In the genomic region with DNA sequence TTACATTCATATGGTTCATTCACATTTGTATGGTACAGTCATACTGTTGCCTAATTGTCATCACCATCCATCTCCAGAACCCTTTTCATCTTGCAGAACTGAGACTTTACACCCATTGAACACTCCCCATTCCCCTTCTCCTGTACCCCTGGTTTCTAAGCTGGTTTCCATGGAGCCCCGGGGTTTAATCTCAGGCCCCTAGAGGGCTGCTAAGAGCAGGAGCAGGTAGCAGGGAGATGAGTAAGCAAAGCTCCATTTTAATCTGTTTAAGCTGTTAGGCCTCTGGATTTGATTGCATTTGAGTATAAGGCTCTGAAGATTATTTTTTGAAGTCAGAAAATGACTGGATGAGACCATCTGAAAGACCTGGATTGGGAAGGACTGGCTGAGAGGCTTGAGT, we compare ENCODE assay signal across 22 cellular contexts.
"Had no signal": no experiment of that assay in that cellular context is flagged by ENCODE, and none has a peak within 500 bp of the region (broad histone marks: within the 10 kb centered on the region; RNA-seq: fewer than 3 reads in every experiment).

No MANE protein-coding gene starts in this region.

- H3K36me3 ChIP-seq: heart right ventricle, left lung, lower lobe of right lung, spleen, tibial artery, upper lobe of left lung, vagina had no signal

- H3K27ac Mint-ChIP-seq: stimulated activated memory B cell treated with anti-CD40 and anti-IgM and Interleukin-4, amounts not matched to agents 10 μg/mL and 1 μg/mL and 100 μg/mL, for 72 hours; stimulated activated naive CD8-positive, alpha-beta T cell treated with anti-CD3 and anti-CD28 coated beads, Interleukin-15, Interleukin-2, amounts not matched to agents 100 ng/mL and 50 ng/mL, for 24 hours had no signal

- H3K4me1 ChIP-seq: heart right ventricle, left lung, lower lobe of right lung, spleen, tibial artery, upper lobe of left lung, vagina had no signal

- H3K4me3 Mint-ChIP-seq: stimulated activated memory B cell treated with anti-CD40 and anti-IgM and Interleukin-4, amounts not matched to agents 10 μg/mL and 1 μg/mL and 100 μg/mL, for 72 hours; stimulated activated naive CD8-positive, alpha-beta T cell treated with anti-CD3 and anti-CD28 coated beads, Interleukin-15, Interleukin-2, amounts not matched to agents 100 ng/mL and 50 ng/mL, for 24 hours had no signal

- H3K27me3 ChIP-seq: upper lobe of left lung, vagina had no signal

- ATAC-seq: esophagus mucosa; heart right ventricle; left lung; lower lobe of right lung; sciatic nerve; stimulated activated memory B cell treated with anti-CD40 and anti-IgM and Interleukin-4, amounts not matched to agents 10 μg/mL and 1 μg/mL and 100 μg/mL, for 72 hours had no signal

- FAIRE-seq: endometrium, frontal cortex, keratinocyte had no signal

- H3K27ac ChIP-seq: dorsolateral prefrontal cortex, heart right ventricle, left lung, lower lobe of right lung, spleen, tibial artery, upper lobe of left lung, vagina had no signal

- H3K36me3 Mint-ChIP-seq: stimulated activated memory B cell treated with anti-CD40 and anti-IgM and Interleukin-4, amounts not matched to agents 10 μg/mL and 1 μg/mL and 100 μg/mL, for 72 hours had no signal

- H3K4me3 ChIP-seq: dorsolateral prefrontal cortex, heart right ventricle, left lung, lower lobe of right lung, spleen, tibial artery, upper lobe of left lung, vagina had no signal

- DNase-seq: cortex of kidney; dorsolateral prefrontal cortex; effector CD8-positive, alpha-beta T cell; heart right ventricle; left lung; lower lobe of right lung; mesenchymal stem cell; midbrain; stimulated activated CD4-positive, alpha-beta T cell treated with anti-CD3 and anti-CD28 coated beads, Interleukin-15, amount 100 ng/mL, for 24 hours; stimulated activated CD4-positive, alpha-beta T cell treated with anti-CD3 and anti-CD28 coated beads, Interleukin-1b, Interleukin-23, amount 100 ng/mL, for 48 hours; stimulated activated CD4-positive, alpha-beta T cell treated with anti-CD3 and anti-CD28 coated beads, Interleukin-4, amount 100 ng/mL, for 24 hours; upper lobe of left lung had no signal

- H3K4me1 Mint-ChIP-seq: stimulated activated memory B cell treated with anti-CD40 and anti-IgM and Interleukin-4, amounts not matched to agents 10 μg/mL and 1 μg/mL and 100 μg/mL, for 72 hours had no signal

- H3K9me3 ChIP-seq: tibial artery, upper lobe of left lung, vagina had no signal
